ENCODE assay signal across 12 cellular contexts in the genomic region with DNA sequence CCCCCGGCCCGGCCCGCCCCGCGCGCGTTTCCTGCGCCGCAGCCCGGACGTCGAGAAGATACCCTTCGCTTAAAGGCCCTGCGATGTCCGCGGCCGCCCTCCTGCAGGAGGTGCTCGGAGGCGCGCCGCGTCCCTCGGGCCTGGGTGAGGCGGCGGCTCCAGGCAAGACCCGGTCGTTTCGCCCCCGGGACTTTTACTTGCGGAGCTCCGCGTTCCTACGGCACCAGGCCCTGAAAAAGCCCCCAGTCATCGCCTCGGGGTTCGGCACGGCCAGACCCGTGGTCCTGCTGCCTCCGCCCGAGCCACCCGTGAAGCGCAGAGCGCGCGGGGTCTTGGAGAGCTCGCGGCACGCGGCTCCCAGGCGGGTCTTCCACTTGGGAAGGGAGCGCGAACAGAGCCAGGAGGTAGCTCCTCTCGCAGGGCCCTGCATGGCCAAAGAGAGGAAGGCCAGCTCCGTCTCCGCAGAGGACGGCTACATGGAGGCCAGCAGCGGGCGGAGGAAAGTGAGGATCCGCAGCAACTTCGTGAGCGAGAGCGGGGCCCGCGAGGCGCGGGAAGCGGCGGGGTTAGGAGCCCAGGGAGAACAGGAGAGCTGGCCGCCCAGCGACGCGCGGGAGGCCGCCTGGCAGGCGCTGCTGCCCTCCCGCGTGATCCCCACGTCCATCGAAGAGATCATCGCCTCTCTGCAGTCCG. TPM values are rescaled to one million over a fixed set of nuclear protein-coding genes. Genes with fewer than 3 reads are reported as not detected.
A peak's percentile ranks its signal among the peaks of the same experiment; 100 is the strongest.
DNase-seq lines count a peak whose midpoint lies in the region; TF ChIP-seq lines count a peak whose summit lies in the region.
"Had no signal": no experiment of that assay in that cellular context is flagged by ENCODE, and none has a peak within 500 bp of the region (broad histone marks: within the 10 kb centered on the region; RNA-seq: fewer than 3 reads in every experiment).

No MANE protein-coding gene starts in this region.

- H3K9me3 ChIP-seq in skeletal muscle satellite cell (replicated peaks; ENCODE audit: low read length) = no peaks in the 10 kb centered on the region

- H3K36me3 ChIP-seq in kidney epithelial cell (ENCODE audit: control insufficient read depth, insufficient read depth, low read length) = no peaks in the 10 kb centered on the region
- no peaks in the 10 kb centered on the region for H3K36me3 ChIP-seq in skeletal muscle satellite cell (ENCODE audit: insufficient read depth, low read length)

- peak overlapping the region; percentile 78 for H3K4me2 ChIP-seq in skeletal muscle satellite cell (ENCODE audit: low read length)

- H3K4me1 Mint-ChIP-seq in HFFc6 (ENCODE audit: low read depth) = peaks cover 16% of the 10 kb centered on the region
- H3K4me1 Mint-ChIP-seq: activated CD4-positive, alpha-beta T cell treated with anti-CD3 and anti-CD28 coated beads, Interleukin-2, amount 10 ng/mL, durations not matched to agents 24 days and 14 days had no signal

- TF ChIP-seq CTCF in HFFc6 (IDR thresholded peaks at IDR 0.05) = no peak
- TF ChIP-seq CTCF in kidney epithelial cell (IDR thresholded peaks at IDR 0.05; ENCODE audit: insufficient read depth, low read length, poor library complexity, severe bottlenecking) = peak; percentile 4

- peaks cover 20% of the 10 kb centered on the region for H3K4me1 ChIP-seq in skeletal muscle satellite cell (ENCODE audit: control insufficient read depth, insufficient read depth, low read length)

- peak overlapping the region; percentile 49; the same call in 1 of the 2 replicates for H3K4me3 Mint-ChIP-seq in HFFc6
- H3K4me3 Mint-ChIP-seq: activated CD4-positive, alpha-beta T cell treated with anti-CD3 and anti-CD28 coated beads, Interleukin-2, amount 10 ng/mL, durations not matched to agents 24 days and 14 days had no signal

- peaks cover 1% of the 10 kb centered on the region; the same call in 1 of the 2 replicates for H3K27me3 Mint-ChIP-seq in HFFc6 (ENCODE audit: insufficient read depth)

- no peaks in the 10 kb centered on the region for H3K9me3 Mint-ChIP-seq in HFFc6
- H3K9me3 Mint-ChIP-seq: activated CD4-positive, alpha-beta T cell treated with anti-CD3 and anti-CD28 coated beads, Interleukin-2, amount 10 ng/mL, durations not matched to agents 24 days and 14 days had no signal

- peak overlapping the region; percentile 21; the same call in 1 of the 2 replicates for H3K27ac Mint-ChIP-seq in HFFc6
- H3K27ac Mint-ChIP-seq: activated CD4-positive, alpha-beta T cell treated with anti-CD3 and anti-CD28 coated beads, Interleukin-2, amount 10 ng/mL, durations not matched to agents 24 days and 14 days had no signal

- no peaks in the 10 kb centered on the region for H3K36me3 Mint-ChIP-seq in HFFc6 (ENCODE audit: low read depth)

- DNase-seq in HFFc6 (no peak), ecto neural progenitor cell (ENCODE audit: low spot score) (peak; percentile 72), kidney epithelial cell (ENCODE audit: low read depth) (no peak), mesenteric fat pad (ENCODE audit: low spot score) (no peak), medulla oblongata (ENCODE audit: extremely low spot score) (no peak), T1000 (lab: John Stamatoyannopoulos, UW) (no peak), COR-L47 (lab: John Stamatoyannopoulos, UW) (no peak)
- DNase-seq: activated CD4-positive, alpha-beta T cell treated with anti-CD3 and anti-CD28 coated beads, Interleukin-2, amount 10 ng/mL, durations not matched to agents 24 days and 14 days; activated naive CD4-positive, alpha-beta T cell treated with Interleukin-2 at 50 U/mL for 16 hours; kidney glomerular epithelial cell; NCI-H748 treated with DMSO at 0.1 percent for 48 hours had no signal

- H3K27me3 ChIP-seq in kidney epithelial cell (ENCODE audit: control insufficient read depth, insufficient read depth, low read length) = peaks cover 6% of the 10 kb centered on the region
- no peaks in the 10 kb centered on the region for H3K27me3 ChIP-seq in skeletal muscle satellite cell (ENCODE audit: control insufficient read depth, insufficient read depth, low read length)

- H3K4me3 ChIP-seq in kidney epithelial cell (ENCODE audit: low read depth, low read length) (peak overlapping the region; percentile 24), skeletal muscle satellite cell (ENCODE audit: low read length) (peak overlapping the region; percentile 49)

- H3K9ac ChIP-seq in skeletal muscle satellite cell (ENCODE audit: low read depth, low read length) = peak overlapping the region; percentile 19

RNA-seq across cellular contexts. Expression of a gene that starts 26.9 kb away (rescaled TPM):
- total RNA-seq in HFFc6 (2021; fragmentation: NEBNext Ultra II Directional; extraction: Animal tissue kit (Norgen Biotek cat#: 25700)) = 1 to 10 TPM in 1 of 6 experiments, under 1 TPM in 3, not detected in 2; 0.38 to 1.2 (median 0.62) TPM
- total RNA-seq in kidney epithelial cell = 0.13 and 2.8 TPM in 2 replicates
- under 0.01 TPM in 2 replicates for total RNA-seq in skeletal muscle satellite cell (2012; rRNA removed)
- total RNA-seq in mesenteric fat pad = not detected
- total RNA-seq: activated CD4-positive, alpha-beta T cell treated with anti-CD3 and anti-CD28 coated beads, Interleukin-2, amount 10 ng/mL, durations not matched to agents 24 days and 14 days had no signal

RNA-seq across cellular contexts. Expression of a gene that starts 27.3 kb away (rescaled TPM):
- 1 to 10 TPM in 4 of 6 experiments, under 1 TPM in 2; 0.36 to 7.3 (median 7.0) TPM for total RNA-seq in HFFc6 (2021; fragmentation: NEBNext Ultra II Directional; extraction: Animal tissue kit (Norgen Biotek cat#: 25700))
- 7.4 and 8.2 TPM in 2 replicates for total RNA-seq in kidney epithelial cell
- total RNA-seq in skeletal muscle satellite cell (2012; rRNA removed) = 0.44 TPM in 1 of 2 replicates, not detected in the other
- total RNA-seq in mesenteric fat pad = not detected
- total RNA-seq: activated CD4-positive, alpha-beta T cell treated with anti-CD3 and anti-CD28 coated beads, Interleukin-2, amount 10 ng/mL, durations not matched to agents 24 days and 14 days had no signal
